19 cellular contexts compared by ENCODE assay signal in the genomic region with DNA sequence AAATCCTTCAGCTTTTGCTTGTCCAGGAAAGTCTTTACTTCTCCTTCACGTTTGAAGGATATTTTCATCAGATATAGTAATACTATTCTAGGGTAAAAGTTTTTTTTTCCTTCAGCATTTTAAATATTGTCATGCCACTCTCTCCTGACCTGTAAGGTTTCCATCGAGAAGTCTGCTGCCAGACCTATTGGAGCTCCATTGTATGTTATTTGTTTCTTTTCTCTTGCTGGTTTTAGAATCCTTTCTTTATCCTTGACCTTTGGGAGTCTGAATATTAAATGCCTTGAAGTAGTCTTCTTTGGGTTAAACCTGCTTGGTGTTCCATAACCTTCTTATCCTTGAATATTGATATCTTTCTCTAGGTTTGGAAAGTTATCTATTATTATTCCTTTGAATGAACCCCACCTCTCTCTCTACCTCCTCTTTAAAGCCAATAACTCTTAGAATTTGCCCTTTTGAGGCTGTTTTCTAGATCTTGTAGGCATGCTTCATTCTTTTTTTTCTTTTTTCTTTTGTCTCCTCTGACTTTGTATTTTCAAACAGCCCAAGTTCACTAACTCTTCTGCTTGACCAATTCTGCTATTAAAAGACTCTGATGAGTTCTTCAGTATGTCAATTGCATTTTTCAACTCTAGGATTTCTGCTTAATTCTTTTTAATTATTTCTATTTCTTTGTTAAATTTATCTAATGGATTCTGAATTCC.
"Had no signal": no experiment of that assay in that cellular context is flagged by ENCODE, and none has a peak within 500 bp of the region (broad histone marks: within the 10 kb centered on the region; RNA-seq: fewer than 3 reads in every experiment).

No MANE protein-coding gene starts in this region.

- ATAC-seq: effector memory CD8-positive, alpha-beta T cell; foreskin keratinocyte; gastroesophageal sphincter; heart left ventricle; left cardiac atrium; left lung; left ventricle myocardium superior; lower lobe of right lung; mucosa of descending colon had no signal

- H3K9me3 ChIP-seq: colonic mucosa, gastroesophageal sphincter, left lung, lower lobe of right lung had no signal

- H3K4me3 ChIP-seq: colonic mucosa, esophagus muscularis mucosa, gastroesophageal sphincter, heart left ventricle, left lung, lower lobe of right lung, mucosa of descending colon had no signal

- H3K27ac ChIP-seq: colonic mucosa, esophagus muscularis mucosa, gastroesophageal sphincter, heart left ventricle, left lung, lower lobe of right lung had no signal

- H3K27ac Mint-ChIP-seq: dendritic cell treated with granulocyte-macrophage colony-stimulating factor and Interleukin-4, amounts not matched to agents 40 ng/mL and 50 ng/mL, for 4 days; effector memory CD8-positive, alpha-beta T cell; endodermal cell; mesothelial cell of epicardium had no signal

- H3K36me3 ChIP-seq: colonic mucosa, esophagus muscularis mucosa, gastroesophageal sphincter, heart left ventricle, left lung, lower lobe of right lung had no signal

- H3K27me3 ChIP-seq: colonic mucosa, esophagus muscularis mucosa, foreskin keratinocyte, gastroesophageal sphincter, heart left ventricle, left lung had no signal

- H3K27me3 Mint-ChIP-seq: dendritic cell treated with granulocyte-macrophage colony-stimulating factor and Interleukin-4, amounts not matched to agents 40 ng/mL and 50 ng/mL, for 4 days; effector memory CD8-positive, alpha-beta T cell; naive B cell had no signal

- H3K4me1 Mint-ChIP-seq: naive B cell had no signal

- H3K4me3 Mint-ChIP-seq: dendritic cell treated with granulocyte-macrophage colony-stimulating factor and Interleukin-4, amounts not matched to agents 40 ng/mL and 50 ng/mL, for 4 days; effector memory CD8-positive, alpha-beta T cell; endodermal cell; mesothelial cell of epicardium; naive B cell had no signal

- DNase-seq: colonic mucosa; cortex of kidney; effector CD8-positive, alpha-beta T cell; effector memory CD8-positive, alpha-beta T cell; endodermal cell; heart left ventricle; hippocampal formation; left cardiac atrium; left lung; left ventricle myocardium superior; lower lobe of right lung; mesenchymal stem cell; mucosa of descending colon; naive B cell had no signal

- H3K4me1 ChIP-seq: colonic mucosa had no signal
